10 cellular contexts compared by ENCODE assay signal in genomic region chr16:85046957-85047866, GRCh38. TPM values are rescaled to one million over a fixed set of nuclear protein-coding genes. Genes with fewer than 3 reads are reported as not detected.
DNase-seq lines count a peak whose midpoint lies in the region; ATAC-seq, FAIRE-seq and TF ChIP-seq lines count a peak whose summit lies in the region.
"Had no signal": no experiment of that assay in that cellular context is flagged by ENCODE, and none has a peak within 500 bp of the region (broad histone marks: within the 10 kb centered on the region; RNA-seq: fewer than 3 reads in every experiment).

No MANE protein-coding gene starts in this region.

- peak overlapping the region in 1 of 8 donors; percentile 74 for H3K27ac Mint-ChIP-seq in CD8-positive, alpha-beta memory T cell
- H3K27ac Mint-ChIP-seq in endodermal cell = peak overlapping the region; percentile 49

- FAIRE-seq in GM19239 (lab: Jason Lieb, UNC) = no peak

- POLR2A ChIA-PET in CD8-positive, alpha-beta memory T cell (lab: Charles Lee) = interaction anchor here (1.2 kb wide), 1 partner anchor 20 kb away, joined by 3 read pairs; the partner anchor contains the start of gene KIAA0513

- no peak overlapping the region for H3K9ac ChIP-seq in endodermal cell (ENCODE audit: extremely low read depth, low read length, poor library complexity, severe bottlenecking)

- H3K36me3 ChIP-seq in CD8-positive, alpha-beta memory T cell (ENCODE audit: insufficient read depth, low read length) = no peaks in the 10 kb centered on the region
- no peaks in the 10 kb centered on the region for H3K36me3 ChIP-seq in endodermal cell (ENCODE audit: control insufficient read depth, insufficient read depth, low read length)
- no peaks in the 10 kb centered on the region for H3K36me3 ChIP-seq in mucosa of descending colon (ENCODE audit: low read depth)

- peak overlapping the region; percentile 94 for H3K27ac ChIP-seq in CD8-positive, alpha-beta memory T cell (ENCODE audit: low read depth, low read length)
- H3K27ac ChIP-seq in endodermal cell (ENCODE audit: low read depth, low read length) = no peak overlapping the region
- H3K27ac ChIP-seq: esophagus muscularis mucosa had no signal

- H3K4me1 Mint-ChIP-seq in CD8-positive, alpha-beta memory T cell = peaks cover 6 to 23% (median 16%) of the 10 kb centered on the region in 3 donors
- H3K4me1 Mint-ChIP-seq in endodermal cell = peaks cover 15% of the 10 kb centered on the region

- intact Hi-C loops in mucosa of descending colon (cut with DNase I, micrococcal nuclease) = no loop called here

- peak overlapping the region; percentile 30 for H3K4me3 ChIP-seq in CD8-positive, alpha-beta memory T cell (ENCODE audit: low read length)
- H3K4me3 ChIP-seq in endodermal cell (ENCODE audit: low read length) = no peak overlapping the region
- no peak overlapping the region for H3K4me3 ChIP-seq in mucosa of descending colon
- H3K4me3 ChIP-seq: esophagus muscularis mucosa had no signal

- CTCF ChIA-PET in CD8-positive, alpha-beta memory T cell (lab: Charles Lee) = interaction anchor here (0.6 to 1.3 kb wide), 3 partner anchors 8 to 95 kb away, joined by 3 to 7 read pairs (median 5); no protein-coding TSS in a partner anchor

- peak in 1 of 5 donors; percentile 23 for DNase-seq in CD8-positive, alpha-beta memory T cell
- DNase-seq in NCI-H510A treated with DMSO at 0.1 percent for 48 hours (lab: John Stamatoyannopoulos, UW) (peak; percentile 59), endodermal cell (peak; percentile 58), mucosa of descending colon (peak; percentile 62 to 77 (median 75)), GM19239 (ENCODE audit: insufficient read length, low spot score) (no peak), GM03348 (ENCODE audit: low spot score) (no peak), NCI-H2171 (lab: John Stamatoyannopoulos, UW) (no peak)
- DNase-seq: NCI-H1694 treated with DMSO at 0.1 percent for 48 hours had no signal

- no peaks in the 10 kb centered on the region for H3K27me3 ChIP-seq in CD8-positive, alpha-beta memory T cell (ENCODE audit: insufficient read depth, low read length, poor library complexity, severe bottlenecking)
- no peaks in the 10 kb centered on the region for H3K27me3 ChIP-seq in endodermal cell (ENCODE audit: control insufficient read depth, insufficient read depth, low read length, poor library complexity, severe bottlenecking)
- H3K27me3 ChIP-seq: esophagus muscularis mucosa had no signal

- H3K4me3 Mint-ChIP-seq in CD8-positive, alpha-beta memory T cell = no peak overlapping the region
- H3K4me3 Mint-ChIP-seq in endodermal cell = no peak overlapping the region

- WGBS in endodermal cell (ENCODE audit: insufficient coverage in 1 of 2, insufficient read length in 1 of 2), 2 experiments = 81 to 83% methylated on average over 18 to 20 of the region's 20 CpGs

- peak; percentile 88 for ATAC-seq in mucosa of descending colon
- no peak for ATAC-seq in HG02885 (IDR thresholded peaks at IDR 0.05; ENCODE audit: poor library complexity, unreplicated experiment)

- H3K9me3 Mint-ChIP-seq in CD8-positive, alpha-beta memory T cell = no peaks in the 10 kb centered on the region
- H3K9me3 Mint-ChIP-seq in endodermal cell = no peaks in the 10 kb centered on the region

- H3K4me1 ChIP-seq in CD8-positive, alpha-beta memory T cell (ENCODE audit: insufficient read depth, low read length) = peaks cover 4% of the 10 kb centered on the region
- H3K4me1 ChIP-seq in endodermal cell (ENCODE audit: control insufficient read depth, insufficient read depth, low read length) (no peaks in the 10 kb centered on the region), mucosa of descending colon (ENCODE audit: low read depth) (peaks cover 27% of the 10 kb centered on the region)

- TF ChIP-seq CTCF in endodermal cell (conservative IDR thresholded peaks at IDR 0.05) = no peak
- TF ChIP-seq CTCF in mucosa of descending colon (IDR thresholded peaks at IDR 0.05) = no peak

- peaks cover 0 to 12% (median 11%) of the 10 kb centered on the region in 3 donors for H3K36me3 Mint-ChIP-seq in CD8-positive, alpha-beta memory T cell
- no peaks in the 10 kb centered on the region for H3K36me3 Mint-ChIP-seq in endodermal cell (ENCODE audit: low read depth)

- H3K9me3 ChIP-seq in CD8-positive, alpha-beta memory T cell (ENCODE audit: low read length) = no peaks in the 10 kb centered on the region
- no peaks in the 10 kb centered on the region for H3K9me3 ChIP-seq in endodermal cell (ENCODE audit: control insufficient read depth, low read length)
- no peaks in the 10 kb centered on the region for H3K9me3 ChIP-seq in mucosa of descending colon
- H3K9me3 ChIP-seq: esophagus muscularis mucosa had no signal

- no peaks in the 10 kb centered on the region for H3K27me3 Mint-ChIP-seq in CD8-positive, alpha-beta memory T cell
- H3K27me3 Mint-ChIP-seq in endodermal cell (ENCODE audit: insufficient read depth) = no peaks in the 10 kb centered on the region

RNA-seq across cellular contexts. Expression of gene KIAA0513, which starts 19.6 kb away (rescaled TPM):
- total RNA-seq in CD8-positive, alpha-beta memory T cell = 10 to 100 TPM; 13.2 to 13.5 TPM
- polyA plus RNA-seq in CD8-positive, alpha-beta memory T cell = 7.2 TPM
- 10 to 100 TPM in 1 of 2 donors, 1 to 10 TPM in 1; 9.2 to 16.0 TPM for total RNA-seq in endodermal cell
- 7.4 TPM for polyA plus RNA-seq in endodermal cell (2013, experiment 1 of 2)
- 6.7 TPM for polyA plus RNA-seq in endodermal cell (2013, experiment 2 of 2)
- 10 to 100 TPM; 31.9 to 36.5 (median 33.5) TPM for total RNA-seq in mucosa of descending colon

RNA-seq across cellular contexts. Expression of gene ZDHHC7, which starts 35.9 kb away (rescaled TPM):
- 10 to 100 TPM; 31.6 to 32.6 TPM for total RNA-seq in CD8-positive, alpha-beta memory T cell
- 45.7 TPM for polyA plus RNA-seq in CD8-positive, alpha-beta memory T cell
- 10 to 100 TPM; 58.7 to 61.8 TPM for total RNA-seq in endodermal cell
- 35.7 TPM for polyA plus RNA-seq in endodermal cell (2013, experiment 1 of 2)
- polyA plus RNA-seq in endodermal cell (2013, experiment 2 of 2) = 35.7 TPM
- total RNA-seq in mucosa of descending colon = 10 to 100 TPM; 69.8 to 96.1 (median 78.7) TPM

Comparison
In these comparisons a context has a peak if more than half of its experiments do, and no peak if none do; other contexts are left out.
1. DNase-seq: peak in NCI-H510A treated with DMSO at 0.1 percent for 48 hours (single experiment), endodermal cell (single experiment) and mucosa of descending colon (3 of 3); none in GM19239 (single experiment), GM03348 (single experiment) and NCI-H2171 (single experiment).